ENCODE assay signal across 31 cellular contexts in genomic region chr1:183222909-183223308, GRCh38. TPM values are rescaled to one million over a fixed set of nuclear protein-coding genes. Genes with fewer than 3 reads are reported as not detected.
"Had no signal": no experiment of that assay in that cellular context is flagged by ENCODE, and none has a peak within 500 bp of the region (broad histone marks: within the 10 kb centered on the region; RNA-seq: fewer than 3 reads in every experiment).

No MANE protein-coding gene starts in this region.

- H3K36me3 ChIP-seq: adrenal gland, WERI-Rb-1 had no signal

- H3K9me3 ChIP-seq: adrenal gland, body of pancreas had no signal

- H3K27ac ChIP-seq: adrenal gland, body of pancreas, WERI-Rb-1 had no signal

- FAIRE-seq: colon, frontal cortex had no signal

- H3K27me3 ChIP-seq: adrenal gland, body of pancreas had no signal

- DNase-seq: activated B cell treated with CpG ODN at 0.5 μM for 24 hours; activated CD4-positive, alpha-beta T cell treated with anti-CD3 and anti-CD28 coated beads for 48 hours; activated CD4-positive, alpha-beta T cell treated with anti-CD3 and anti-CD28 coated beads, Interleukin-2, amount 50 U/mL, for 1 hour; activated CD4-positive, alpha-beta T cell treated with anti-CD3 and anti-CD28 coated beads, Interleukin-2, amount 50 U/mL, for 48 hours; activated CD8-positive, alpha-beta memory T cell treated with anti-CD3 and anti-CD28 coated beads for 24 hours; activated CD8-positive, alpha-beta T cell treated with anti-CD3 and anti-CD28 coated beads for 36 hours; activated effector memory CD4-positive, alpha-beta T cell treated with Interleukin-2 at 50 U/mL for 16 hours; activated gamma-delta T cell treated with Interleukin-2 at 50 U/mL for 16 hours; activated naive CD4-positive, alpha-beta T cell treated with anti-CD3 and anti-CD28 coated beads for 36 hours; activated naive CD8-positive, alpha-beta T cell treated with anti-CD3 and anti-CD28 coated beads for 36 hours; activated naive CD8-positive, alpha-beta T cell treated with anti-CD3 and anti-CD28 coated beads, Interleukin-2, amount 50 U/mL, for 24 hours; activated T-cell treated with anti-CD3 and anti-CD28 coated beads, Interleukin-2, amount 50 U/mL, for 4 hours; adrenal gland; amygdala; aorta; body of pancreas; caudate nucleus; cortex of kidney; dermis blood vessel endothelial cell; effector CD4-positive, alpha-beta T cell; effector memory CD8-positive, alpha-beta T cell; head of caudate nucleus; T-helper 1 cell; T-helper 17 cell; T1000; WERI-Rb-1 had no signal

- H3K4me1 ChIP-seq: adrenal gland, body of pancreas had no signal

- H3K4me3 ChIP-seq: adrenal gland, body of pancreas had no signal

- ATAC-seq: activated CD4-positive, CD25-positive, alpha-beta regulatory T cell treated with anti-CD3 and anti-CD28 coated beads, Interleukin-2, amount 50 U/mL, for 24 hours; activated CD8-positive, alpha-beta T cell treated with anti-CD3 and anti-CD28 coated beads for 36 hours; activated naive CD8-positive, alpha-beta T cell treated with anti-CD3 and anti-CD28 coated beads, Interleukin-2, amount 50 U/mL, for 24 hours; activated T-cell treated with anti-CD3 and anti-CD28 coated beads, Interleukin-2, amount 50 U/mL, for 4 hours; activated T-helper 17 cell treated with anti-CD3 and anti-CD28 coated beads, Interleukin-2, amount 50 U/mL, for 72 hours; body of pancreas; effector memory CD8-positive, alpha-beta T cell; esophagus mucosa; T-helper 17 cell had no signal

RNA-seq across cellular contexts. Expression of gene LAMC2, which starts 36.8 kb away (rescaled TPM):
- total RNA-seq: activated B cell treated with CpG ODN at 0.5 μM for 24 hours; activated CD8-positive, alpha-beta T cell treated with anti-CD3 and anti-CD28 coated beads for 36 hours; activated naive CD8-positive, alpha-beta T cell treated with anti-CD3 and anti-CD28 coated beads for 36 hours; T-helper 17 cell had no signal
